1 cellular context compared by ENCODE assay signal in the genomic region with DNA sequence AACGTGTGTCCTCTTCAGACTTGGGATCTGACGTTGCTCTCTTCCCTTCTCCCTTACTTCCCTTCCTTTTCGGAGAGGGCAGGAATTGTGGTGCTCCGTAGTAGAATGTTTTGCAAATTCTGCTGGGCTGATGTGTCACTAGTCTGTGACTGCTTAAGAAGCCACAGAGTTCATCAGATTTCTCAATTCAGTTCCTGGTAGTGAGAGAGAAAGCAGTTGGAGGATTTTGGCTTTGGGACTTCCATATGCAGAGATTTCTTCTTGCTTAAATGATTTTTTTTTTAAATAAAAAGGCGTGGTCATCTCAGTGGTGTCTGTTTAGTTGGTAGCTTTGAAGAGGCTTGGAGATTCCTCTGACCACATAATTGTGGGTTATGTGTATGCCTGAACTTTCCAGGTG.
TF ChIP-seq lines count a peak whose summit lies in the region.

No MANE protein-coding gene starts in this region.

TF ChIP-seq in H1, 55 proteins besides CTCF, POLR2A, EP300 and RAD21:
- TF ChIP-seq JUN (IDR thresholded peaks at IDR 0.05; ENCODE audit: low read depth, low read length) (no peak), HDAC6 (IDR thresholded peaks at IDR 0.05; ENCODE audit: low read depth, low read length) (no peak), NRF1 (IDR thresholded peaks at IDR 0.05; ENCODE audit: low read depth, low read length) (no peak), TAF1 (IDR thresholded peaks at IDR 0.05; ENCODE audit: low read depth, low read length) (no peak), CHD1 (IDR thresholded peaks at IDR 0.05; ENCODE audit: low read depth, low read length) (no peak), NANOG (IDR thresholded peaks at IDR 0.05; ENCODE audit: insufficient read depth, low read depth, low read length, poor library complexity, severe bottlenecking) (no peak), KDM1A (IDR thresholded peaks at IDR 0.05; ENCODE audit: borderline replicate concordance, low read length) (no peak), YY1 (IDR thresholded peaks at IDR 0.05; ENCODE audit: low read depth, low read length) (no peak)
